ENCODE assay signal across 8 cellular contexts in the genomic region with DNA sequence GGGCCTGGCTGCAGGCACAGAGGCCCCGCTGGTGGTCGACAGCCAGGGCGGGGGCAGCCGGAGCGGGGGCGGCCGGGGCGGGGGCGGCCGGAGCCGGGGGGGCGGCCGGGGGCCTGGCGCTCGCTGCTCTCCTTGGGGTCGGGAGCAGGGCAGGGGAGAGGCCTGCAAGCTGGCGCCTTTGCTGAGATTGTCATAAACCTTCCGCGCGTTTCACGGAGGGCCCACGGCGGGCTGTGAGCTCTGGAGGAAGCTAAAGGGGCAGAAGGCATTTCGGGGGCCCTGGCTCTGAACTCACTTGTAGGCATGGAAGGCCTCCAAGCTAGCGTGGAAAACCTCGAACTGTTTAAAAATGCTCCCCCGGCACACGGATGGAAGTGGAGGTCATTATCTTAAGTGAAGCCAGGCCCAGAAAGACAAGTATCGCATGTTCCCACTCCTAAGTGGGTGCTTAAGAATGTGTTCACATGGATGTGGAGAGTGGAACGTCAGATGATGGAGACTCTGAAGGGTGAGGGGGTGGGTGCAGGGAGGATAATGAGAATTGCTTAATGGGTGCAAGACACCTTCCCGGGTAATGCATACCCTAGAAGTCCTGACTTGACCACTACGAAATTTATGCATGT. TPM values are rescaled to one million over a fixed set of nuclear protein-coding genes. Genes with fewer than 3 reads are reported as not detected.
DNase-seq lines count a peak whose midpoint lies in the region; ATAC-seq and TF ChIP-seq lines count a peak whose summit lies in the region.

No MANE protein-coding gene starts in this region.

- POLR2A ChIA-PET in AG04450 (lab: Yijun Ruan, JAX): interaction anchor here (0.6 to 1.3 kb wide), 5 partner anchors 12 to 294 kb away, joined by 3 to 8 read pairs (median 4); a partner anchor contains a TSS

- ATAC-seq in GM19438 (IDR thresholded peaks at IDR 0.05; ENCODE audit: low read depth, unreplicated experiment) (peak; percentile 13), HG03432 (IDR thresholded peaks at IDR 0.05; ENCODE audit: unreplicated experiment) (no peak)

- intact Hi-C loops in dorsolateral prefrontal cortex (cut with DNase I): loop anchor here (5.0 kb wide), 2 partner anchors 49 to 249 kb away; a partner anchor contains a TSS

- H3F3A ChIP-seq in OCI-LY1 (ENCODE audit: insufficient read depth, low read length): no peaks in the 10 kb centered on the region

- H2AFZ ChIP-seq in OCI-LY1 (ENCODE audit: low read length): 0 out of 2 replicates have a peak overlapping the region, but pooled peaks have one; percentile 30

- H3K4me2 ChIP-seq in OCI-LY1 (ENCODE audit: low read length): peak overlapping the region; percentile 99

- peak overlapping the region; percentile 99 for H3K9ac ChIP-seq in OCI-LY1 (ENCODE audit: low read length)
- no peak overlapping the region for H3K9ac ChIP-seq in mucosa of stomach (ENCODE audit: low read length)

- WGBS in urinary bladder: 6% methylated on average over 32 of the region's 32 CpGs

- TF ChIP-seq CTCF in AG04450 (IDR thresholded peaks at IDR 0.05; ENCODE audit: low read depth, low read length) (no peak), OCI-LY1 (IDR thresholded peaks at IDR 0.05; ENCODE audit: low read length) (no peak), dorsolateral prefrontal cortex (IDR thresholded peaks at IDR 0.05 in 54 of 56, conservative IDR thresholded peaks at IDR 0.05 in 2 of 56; ENCODE audit: low read depth in 1 of 56, partially characterized antibody in 56 of 56) (no peak)

- no peaks in the 10 kb centered on the region for H4K20me1 ChIP-seq in OCI-LY1 (ENCODE audit: insufficient read depth, low read length)

- no peaks in the 10 kb centered on the region; the same call in 1 of the 2 replicates for H3K9me3 ChIP-seq in AG04450 (ENCODE audit: control insufficient read depth, insufficient read depth, low read length)
- no peaks in the 10 kb centered on the region for H3K9me3 ChIP-seq in OCI-LY1 (ENCODE audit: low read length)
- H3K9me3 ChIP-seq in mucosa of stomach (ENCODE audit: control insufficient read depth, low read length): no peaks in the 10 kb centered on the region

- H3K27me3 ChIP-seq in AG04450 (ENCODE audit: control insufficient read depth, insufficient read depth, low read length) (no peaks in the 10 kb centered on the region), OCI-LY1 (ENCODE audit: insufficient read depth, low read length) (peaks cover 12% of the 10 kb centered on the region), dorsolateral prefrontal cortex (no peaks in the 10 kb centered on the region), mucosa of stomach (ENCODE audit: control insufficient read depth, insufficient read depth, low read length) (peaks cover 14% of the 10 kb centered on the region)

- peaks cover 41% of the 10 kb centered on the region for H3K4me1 ChIP-seq in OCI-LY1 (ENCODE audit: insufficient read depth, low read length, severe bottlenecking)
- peaks cover 22% of the 10 kb centered on the region for H3K4me1 ChIP-seq in mucosa of stomach (ENCODE audit: control insufficient read depth, insufficient read depth, low read length)
- H3K4me1 ChIP-seq in urinary bladder (ENCODE audit: insufficient read depth): no peaks in the 10 kb centered on the region

- H3K27ac ChIP-seq in AG04450 (ENCODE audit: low read depth, low read length): peak overlapping the region; percentile 49
- H3K27ac ChIP-seq in OCI-LY1 (ENCODE audit: low read depth, low read length, poor library complexity, severe bottlenecking): peak overlapping the region; percentile 80
- H3K27ac ChIP-seq in dorsolateral prefrontal cortex: peak overlapping the region in 56 of 59 donors; percentile 64 to 97 (median 90)
- H3K27ac ChIP-seq in urinary bladder (ENCODE audit: low read depth): peak overlapping the region; percentile 48

- DNase-seq in AG04450 (ENCODE audit: low read depth, low spot score): no peak
- DNase-seq in dorsolateral prefrontal cortex: peak in 1 of 10 donors; percentile 15
- no peak for DNase-seq in UCSD-AML1 (lab: John Stamatoyannopoulos, UW; ENCODE audit: unreplicated experiment)

- H3K36me3 ChIP-seq in OCI-LY1 (ENCODE audit: insufficient read depth, low read length) (peaks cover 21% of the 10 kb centered on the region), mucosa of stomach (ENCODE audit: control insufficient read depth, insufficient read depth, low read length) (no peaks in the 10 kb centered on the region), urinary bladder (ENCODE audit: insufficient read depth) (no peaks in the 10 kb centered on the region)

- H3K79me2 ChIP-seq in OCI-LY1 (ENCODE audit: insufficient read depth, low read length): peaks cover 23% of the 10 kb centered on the region

- no peaks in the 10 kb centered on the region for H3K9me2 ChIP-seq in OCI-LY1 (ENCODE audit: low read depth, low read length)

- CTCF ChIA-PET in AG04450 (lab: Charles Lee): interaction anchor here (6.9 kb wide), 1 partner anchor 16 kb away, joined by 63 read pairs; no protein-coding TSS in a partner anchor

- H3K4me3 ChIP-seq in AG04450 (ENCODE audit: low read depth, low read length) (peak overlapping the region; percentile 63), OCI-LY1 (ENCODE audit: low read depth, low read length, poor library complexity, severe bottlenecking) (peak overlapping the region; percentile 98), dorsolateral prefrontal cortex (peak overlapping the region; percentile 50 to 78 (median 67)), mucosa of stomach (ENCODE audit: low read length) (peak overlapping the region; percentile 9), urinary bladder (ENCODE audit: low read depth, low read length) (peak overlapping the region; percentile 63)

RNA-seq across cellular contexts. Expression of a gene that starts 0.6 kb away (rescaled TPM):
- polyA plus RNA-seq in AG04450 (2011; rRNA removed) (4.7 and 6.0 TPM in 2 replicates), urinary bladder (3.4 TPM)
- 1.4 and 1.5 TPM in 2 replicates for polyA minus RNA-seq in AG04450 (2011; rRNA and poly(A)+ RNA removed)
- total RNA-seq in dorsolateral prefrontal cortex (10 to 100 TPM in 118 of 120 experiments, 1 to 10 TPM in 2; 9.9 to 30.2 (median 17.2) TPM), urinary bladder (4.2 TPM)

RNA-seq across cellular contexts. Expression of a gene that starts 31.3 kb away (rescaled TPM):
- polyA plus RNA-seq in AG04450 (2011; rRNA removed): 30.3 and 38.0 TPM in 2 replicates
- polyA minus RNA-seq in AG04450 (2011; rRNA and poly(A)+ RNA removed): 27.2 and 28.9 TPM in 2 replicates
- total RNA-seq in dorsolateral prefrontal cortex: 10 to 100 TPM; 31.6 to 64.9 (median 50.8) TPM
- 41.1 TPM for total RNA-seq in urinary bladder
- polyA plus RNA-seq in urinary bladder: 31.5 TPM

Comparison
In these comparisons a context has a peak if more than half of its experiments do, and no peak if none do; other contexts are left out.
1. H3K4me3 ChIP-seq: peak in every context shown above with its lines; median percentile 98 in OCI-LY1; 67 in dorsolateral prefrontal cortex; 63 in AG04450; 63 in urinary bladder; 9 in mucosa of stomach.